ENCODE assay signal across 10 cellular contexts in the genomic region with DNA sequence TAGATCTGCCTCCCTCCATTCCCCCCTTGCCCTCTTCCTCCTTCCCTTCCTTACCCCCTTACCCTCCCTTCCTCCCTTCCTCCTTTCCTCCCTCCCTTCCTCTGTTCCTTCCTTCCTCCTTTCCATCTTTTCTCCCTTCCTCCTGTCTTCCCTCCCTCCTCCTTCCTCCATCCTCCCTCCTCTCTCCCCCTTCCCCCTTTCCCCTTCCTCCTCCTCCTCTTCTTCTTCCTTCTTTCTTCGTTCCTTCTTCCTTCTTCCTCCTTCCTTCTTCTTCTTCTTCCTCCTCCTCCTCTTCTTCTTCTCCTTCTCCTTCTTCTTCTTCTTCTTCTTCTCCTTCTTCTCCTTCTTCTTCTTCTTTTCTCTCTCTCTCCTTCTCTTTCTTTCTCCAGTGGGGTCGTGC. TPM values are rescaled to one million over a fixed set of nuclear protein-coding genes. Genes with fewer than 3 reads are reported as not detected.
"Had no signal": no experiment of that assay in that cellular context is flagged by ENCODE, and none has a peak within 500 bp of the region (broad histone marks: within the 10 kb centered on the region; RNA-seq: fewer than 3 reads in every experiment).

No MANE protein-coding gene starts in this region.

- H3K9ac ChIP-seq: KMS-11 had no signal

- H2AFZ ChIP-seq: GM23338 had no signal

- DNase-seq: H9, IMR-90, KBM-7 had no signal

- H3K4me3 ChIP-seq: GM23338 had no signal

- FAIRE-seq: H1, H54, HTR-8/SVneo had no signal

- H3K27ac ChIP-seq: KMS-11 had no signal

- ATAC-seq: GM23338, HCT116 had no signal

- H3K4me2 ChIP-seq: GM23338, KMS-11 had no signal

RNA-seq across cellular contexts. Expression of gene MRC1, which starts 57.9 kb away (rescaled TPM):
- total RNA-seq: GM23338, H9, HT-29, IMR-90 had no signal
- polyA plus RNA-seq: GM23338, IMR-90 had no signal
